ENCODE assay signal across 6 cellular contexts in genomic region chr15:28213393-28213792, GRCh38.
A peak's percentile ranks its signal among the peaks of the same experiment; 100 is the strongest.
DNase-seq lines count a peak whose midpoint lies in the region; ATAC-seq, FAIRE-seq and TF ChIP-seq lines count a peak whose summit lies in the region.
"Not testable (repeated sequence)": the region's sequence is repeated elsewhere in the genome, so short reads cannot be mapped to it uniquely, and the experiment has no call there.

No MANE protein-coding gene starts in this region.

- in situ Hi-C loops in Panc1 (cut with HindIII; ENCODE audit: low pct_unique_long_range_greater_than_20kb, low sequenced_read_pairs): not testable (repeated sequence)

- not testable (repeated sequence) for H3K36me3 ChIP-seq in Caco-2 (ENCODE audit: control insufficient read depth, insufficient read depth, low read length); PC-3 (ENCODE audit: low read depth, low read length); Panc1 (ENCODE audit: control insufficient read depth, insufficient read depth, low read length)
- H3K36me3 ChIP-seq in left lung: peaks cover 0 to 57% of the 10 kb centered on the region in 2 donors
- peaks cover 53% of the 10 kb centered on the region for H3K36me3 ChIP-seq in upper lobe of right lung

- H3K9me3 ChIP-seq in Caco-2; PC-3 (ENCODE audit: low read length); Panc1 (ENCODE audit: control insufficient read depth, insufficient read depth, low read depth, low read length); left lung; upper lobe of right lung: not testable (repeated sequence)

- FAIRE-seq in frontal cortex (lab: Jason Lieb, UNC): peak; percentile 74

- not testable (repeated sequence) for H3K4me3 ChIP-seq in Caco-2 (ENCODE audit: low read depth, low read length); PC-3 (ENCODE audit: low read length); Panc1 (ENCODE audit: low read depth in 2 of 2, low read length in 2 of 2); left lung; upper lobe of right lung

- H3K4me1 Mint-ChIP-seq in Caco-2 (ENCODE audit: low read depth, unreplicated experiment): not testable (repeated sequence)

- not testable (repeated sequence) for H3K27me3 Mint-ChIP-seq in Caco-2 (ENCODE audit: insufficient read depth, unreplicated experiment)

- H3K27ac Mint-ChIP-seq in Caco-2 (ENCODE audit: unreplicated experiment): not testable (repeated sequence)

- not testable (repeated sequence) for H3K4me3 Mint-ChIP-seq in Caco-2 (ENCODE audit: unreplicated experiment)

- POLR2A ChIA-PET in Caco-2 (lab: Charles Lee); PC-3 (lab: Charles Lee; ENCODE audit: unreplicated experiment); Panc1 (lab: Charles Lee): not testable (repeated sequence)

- not testable (repeated sequence) for H2AFZ ChIP-seq in PC-3 (ENCODE audit: low read length)

- not testable (repeated sequence) for H3K27me3 ChIP-seq in Caco-2 (replicated peaks; ENCODE audit: control insufficient read depth, insufficient read depth, low read length); PC-3 (ENCODE audit: low read length); Panc1 (ENCODE audit: control insufficient read depth, insufficient read depth, low read length); left lung; upper lobe of right lung

- TSS peak; percentile 53 for BruUV-seq in Caco-2 (replicated peaks; lab: Mats Ljungman, UMichigan)
- TSS peak; percentile 29 for BruUV-seq in PC-3 (replicated peaks; lab: Mats Ljungman, UMichigan)
- TSS peak; percentile 44 for BruUV-seq in Panc1 (replicated peaks; lab: Mats Ljungman, UMichigan)

- H3K9ac ChIP-seq in PC-3 (ENCODE audit: low read length): not testable (repeated sequence)

- H3F3A ChIP-seq in PC-3 (ENCODE audit: low read length, unreplicated experiment): not testable (repeated sequence)

- H3K79me2 ChIP-seq in PC-3 (ENCODE audit: low read length): not testable (repeated sequence)

- not testable (repeated sequence) for TF ChIP-seq CTCF in Caco-2 (IDR thresholded peaks at IDR 0.05; ENCODE audit: insufficient read depth in 1 of 2, low read depth in 1 of 2, low read length in 1 of 2, severe bottlenecking in 1 of 2, unreplicated experiment in 1 of 2); PC-3 (conservative IDR thresholded peaks at IDR 0.05; ENCODE audit: low read depth, low read length); Panc1 (IDR thresholded peaks at IDR 0.05); left lung (IDR thresholded peaks at IDR 0.05); upper lobe of right lung (IDR thresholded peaks at IDR 0.05)

- CTCF ChIA-PET in Caco-2 (lab: Charles Lee); PC-3 (lab: Charles Lee); Panc1 (lab: Charles Lee): not testable (repeated sequence)

- not testable (repeated sequence) for H3K9me3 Mint-ChIP-seq in Caco-2 (ENCODE audit: unreplicated experiment)

- H4K20me1 ChIP-seq in PC-3 (ENCODE audit: low read length): not testable (repeated sequence)

- intact Hi-C loops in Caco-2 (cut with micrococcal nuclease; ENCODE audit: unreplicated experiment); PC-3 (cut with micrococcal nuclease); Panc1 (cut with micrococcal nuclease; ENCODE audit: unreplicated experiment); left lung (cut with DNase I); upper lobe of right lung (cut with DNase I): not testable (repeated sequence)

- H3K4me2 ChIP-seq in PC-3 (ENCODE audit: low read length): not testable (repeated sequence)

- ATAC-seq in PC-3, Panc1: not testable (repeated sequence)
- ATAC-seq in left lung (peak; percentile 29), upper lobe of right lung (peak; percentile 55)

- not testable (repeated sequence) for H3K4me1 ChIP-seq in Caco-2; PC-3 (ENCODE audit: insufficient read depth, low read length); Panc1 (ENCODE audit: control insufficient read depth, insufficient read depth, low read length); left lung; upper lobe of right lung

- H3K36me3 Mint-ChIP-seq in Caco-2 (ENCODE audit: insufficient read depth, unreplicated experiment): peaks cover 35% of the 10 kb centered on the region

- H3K9me2 ChIP-seq in PC-3 (replicated peaks; ENCODE audit: low read length): not testable (repeated sequence)

- H3K27ac ChIP-seq in PC-3 (ENCODE audit: low read length); Panc1 (ENCODE audit: low read length); left lung; upper lobe of right lung: not testable (repeated sequence)

- not testable (repeated sequence) for DNase-seq in Caco-2; PC-3; Panc1 (ENCODE audit: low read depth, low spot score); frontal cortex (ENCODE audit: low spot score in 2 of 2); left lung; upper lobe of right lung
